Comparison of ENCODE assay signal across 18 cellular contexts in genomic region chr6:37039958-37040357, GRCh38. TPM values are rescaled to one million over a fixed set of nuclear protein-coding genes. Genes with fewer than 3 reads are reported as not detected.
A peak's percentile ranks its signal among the peaks of the same experiment; 100 is the strongest.
DNase-seq lines count a peak whose midpoint lies in the region; ATAC-seq, FAIRE-seq and TF ChIP-seq lines count a peak whose summit lies in the region.
"Had no signal": no experiment of that assay in that cellular context is flagged by ENCODE, and none has a peak within 500 bp of the region (broad histone marks: within the 10 kb centered on the region; RNA-seq: fewer than 3 reads in every experiment).

No MANE protein-coding gene starts in this region.

- peaks cover 65% of the 10 kb centered on the region for H3K4me1 Mint-ChIP-seq in activated CD8-positive, alpha-beta T cell treated with anti-CD3 and anti-CD28 coated beads, Interleukin-2, amount 10 ng/mL, durations not matched to agents 7 days and 5 days (ENCODE audit: low read depth)
- H3K4me1 Mint-ChIP-seq in activated CD8-positive, alpha-beta T cell treated with anti-CD3 and anti-CD28 coated beads for 36 hours (ENCODE audit: low read depth): peaks cover 35% of the 10 kb centered on the region
- peaks cover 19% of the 10 kb centered on the region for H3K4me1 Mint-ChIP-seq in activated B cell treated with CpG ODN at 0.5 μM for 24 hours

- peak overlapping the region; percentile 46 for H3K27ac Mint-ChIP-seq in activated CD8-positive, alpha-beta T cell treated with anti-CD3 and anti-CD28 coated beads, Interleukin-2, amount 10 ng/mL, durations not matched to agents 7 days and 5 days
- no peak overlapping the region for H3K27ac Mint-ChIP-seq in activated CD8-positive, alpha-beta T cell treated with anti-CD3 and anti-CD28 coated beads for 36 hours
- peak overlapping the region; percentile 80 for H3K27ac Mint-ChIP-seq in activated B cell treated with CpG ODN at 0.5 μM for 24 hours

- peaks cover 12% of the 10 kb centered on the region for H3K36me3 Mint-ChIP-seq in activated CD8-positive, alpha-beta T cell treated with anti-CD3 and anti-CD28 coated beads, Interleukin-2, amount 10 ng/mL, durations not matched to agents 7 days and 5 days (ENCODE audit: low read depth)
- peaks cover 3% of the 10 kb centered on the region for H3K36me3 Mint-ChIP-seq in activated CD8-positive, alpha-beta T cell treated with anti-CD3 and anti-CD28 coated beads for 36 hours (ENCODE audit: low read depth)
- H3K36me3 Mint-ChIP-seq in activated B cell treated with CpG ODN at 0.5 μM for 24 hours (ENCODE audit: low read depth): peaks cover 35% of the 10 kb centered on the region

- H3K4me3 Mint-ChIP-seq in activated CD8-positive, alpha-beta T cell treated with anti-CD3 and anti-CD28 coated beads, Interleukin-2, amount 10 ng/mL, durations not matched to agents 7 days and 5 days: no peak overlapping the region
- no peak overlapping the region for H3K4me3 Mint-ChIP-seq in activated CD8-positive, alpha-beta T cell treated with anti-CD3 and anti-CD28 coated beads for 36 hours
- H3K4me3 Mint-ChIP-seq in activated B cell treated with CpG ODN at 0.5 μM for 24 hours: no peak overlapping the region

- POLR2A ChIA-PET in activated CD8-positive, alpha-beta T cell treated with anti-CD3 and anti-CD28 coated beads, Interleukin-2, amount 10 ng/mL, durations not matched to agents 7 days and 5 days (lab: Charles Lee): no interaction called here
- POLR2A ChIA-PET in activated CD8-positive, alpha-beta T cell treated with anti-CD3 and anti-CD28 coated beads for 36 hours (lab: Charles Lee): interaction anchor here (1.0 kb wide), 1 partner anchor 8 kb away, joined by 4 read pairs; no protein-coding TSS in a partner anchor
- POLR2A ChIA-PET in activated B cell treated with CpG ODN at 0.5 μM for 24 hours (lab: Charles Lee): interaction anchor here (0.6 to 24.7 kb wide), 5 partner anchors 8 to 153 kb away, joined by 3 to 519 read pairs (median 9); no protein-coding TSS in a partner anchor

- no peak overlapping the region for H3K4me3 ChIP-seq in neutrophil (ENCODE audit: low read depth in 1 of 2, low read length in 1 of 2)
- H3K4me3 ChIP-seq: BLaER1 treated with 17β-estradiol and CSF1 and Interleukin-3, amounts not matched to agents 10 nM and 100 nM; PC-9; SK-N-MC had no signal

- intact Hi-C loops in activated CD8-positive, alpha-beta T cell treated with anti-CD3 and anti-CD28 coated beads for 36 hours (cut with micrococcal nuclease): no loop called here
- intact Hi-C loops in activated B cell treated with CpG ODN at 0.5 μM for 24 hours (cut with micrococcal nuclease): loop anchor here (1.0 kb wide), 1 partner anchor 8 kb away; no protein-coding TSS in a partner anchor

- no peak for DNase-seq in activated CD8-positive, alpha-beta T cell treated with anti-CD3 and anti-CD28 coated beads, Interleukin-2, amount 10 ng/mL, durations not matched to agents 7 days and 5 days
- no peak for DNase-seq in activated CD8-positive, alpha-beta T cell treated with anti-CD3 and anti-CD28 coated beads for 36 hours
- peak; percentile 61 for DNase-seq in KBM-7
- no peak for DNase-seq in activated B cell treated with CpG ODN at 0.5 μM for 24 hours
- no peak for DNase-seq in NCI-H510A treated with DMSO at 0.1 percent for 48 hours (lab: John Stamatoyannopoulos, UW)
- no peak for DNase-seq in D721Med (ENCODE audit: insufficient read length, low spot score)
- no peak for DNase-seq in activated T-cell treated with anti-CD3 and anti-CD28 coated beads, Interleukin-2, amount 50 U/mL, for 48 hours
- DNase-seq: 8988T, IMR-90, NCI-H1092, NCI-H2107, NCI-H226, NCI-H526 treated with DMSO at 0.1 percent for 48 hours, PC-9 had no signal

- H3K27me3 ChIP-seq in neutrophil: no peaks in the 10 kb centered on the region
- H3K27me3 ChIP-seq: BLaER1 treated with 17β-estradiol and CSF1 and Interleukin-3, amounts not matched to agents 10 nM and 100 nM had no signal

- TF ChIP-seq CTCF in activated CD8-positive, alpha-beta T cell treated with anti-CD3 and anti-CD28 coated beads for 36 hours (IDR thresholded peaks at IDR 0.05): no peak
- TF ChIP-seq CTCF in activated B cell treated with CpG ODN at 0.5 μM for 24 hours (IDR thresholded peaks at IDR 0.05) (no peak), neutrophil (IDR thresholded peaks at IDR 0.05) (no peak), D721Med (IDR thresholded peaks at IDR 0.05; ENCODE audit: insufficient read depth, missing control alignments) (no peak)

- H3K27me3 Mint-ChIP-seq in activated CD8-positive, alpha-beta T cell treated with anti-CD3 and anti-CD28 coated beads, Interleukin-2, amount 10 ng/mL, durations not matched to agents 7 days and 5 days (ENCODE audit: low read depth): no peaks in the 10 kb centered on the region
- H3K27me3 Mint-ChIP-seq in activated CD8-positive, alpha-beta T cell treated with anti-CD3 and anti-CD28 coated beads for 36 hours: no peaks in the 10 kb centered on the region
- no peaks in the 10 kb centered on the region for H3K27me3 Mint-ChIP-seq in activated B cell treated with CpG ODN at 0.5 μM for 24 hours

- in situ Hi-C loops in KBM-7 (cut with MboI; ENCODE audit: low pct_unique_long_range_greater_than_20kb, low sequenced_read_pairs): no loop called here

- H3K27ac ChIP-seq in neutrophil: peak overlapping the region; percentile 67
- H3K27ac ChIP-seq: PC-9, SK-N-MC had no signal

- no peak for FAIRE-seq in D721Med (lab: Jason Lieb, UNC)
- FAIRE-seq: H1 had no signal

- no peaks in the 10 kb centered on the region for H3K36me3 ChIP-seq in neutrophil
- H3K36me3 ChIP-seq: BLaER1 treated with 17β-estradiol and CSF1 and Interleukin-3, amounts not matched to agents 10 nM and 100 nM had no signal

- CTCF ChIA-PET in activated CD8-positive, alpha-beta T cell treated with anti-CD3 and anti-CD28 coated beads, Interleukin-2, amount 10 ng/mL, durations not matched to agents 7 days and 5 days (lab: Charles Lee): interaction anchor here (1.4 to 4.8 kb wide), 3 partner anchors 10 to 22 kb away, joined by 5 to 21 read pairs (median 8); no protein-coding TSS in a partner anchor
- CTCF ChIA-PET in activated CD8-positive, alpha-beta T cell treated with anti-CD3 and anti-CD28 coated beads for 36 hours (lab: Charles Lee): interaction anchor here (0.9 to 1.4 kb wide), 2 partner anchors 11 to 170 kb away, joined by 3 to 6 read pairs; no protein-coding TSS in a partner anchor
- CTCF ChIA-PET in activated B cell treated with CpG ODN at 0.5 μM for 24 hours (lab: Charles Lee): interaction anchor here (0.7 kb wide), 1 partner anchor 13 kb away, joined by 3 read pairs; no protein-coding TSS in a partner anchor

- H3K9me3 ChIP-seq in neutrophil: no peaks in the 10 kb centered on the region
- H3K9me3 ChIP-seq: BLaER1 treated with 17β-estradiol and CSF1 and Interleukin-3, amounts not matched to agents 10 nM and 100 nM had no signal

- H3K9me3 Mint-ChIP-seq in activated CD8-positive, alpha-beta T cell treated with anti-CD3 and anti-CD28 coated beads, Interleukin-2, amount 10 ng/mL, durations not matched to agents 7 days and 5 days (ENCODE audit: insufficient read depth): no peaks in the 10 kb centered on the region
- H3K9me3 Mint-ChIP-seq in activated CD8-positive, alpha-beta T cell treated with anti-CD3 and anti-CD28 coated beads for 36 hours: no peaks in the 10 kb centered on the region
- no peaks in the 10 kb centered on the region for H3K9me3 Mint-ChIP-seq in activated B cell treated with CpG ODN at 0.5 μM for 24 hours

- ATAC-seq in activated CD8-positive, alpha-beta T cell treated with anti-CD3 and anti-CD28 coated beads, Interleukin-2, amount 10 ng/mL, durations not matched to agents 7 days and 5 days: peak; percentile 22
- no peak for ATAC-seq in activated CD8-positive, alpha-beta T cell treated with anti-CD3 and anti-CD28 coated beads for 36 hours
- peak; percentile 63 for ATAC-seq in activated B cell treated with CpG ODN at 0.5 μM for 24 hours (ENCODE audit: low read depth)

- peaks cover 12 to 25% of the 10 kb centered on the region in 2 experiments for H3K4me1 ChIP-seq in neutrophil (ENCODE audit: control insufficient read depth in 1 of 2, insufficient read depth in 1 of 2, low read depth in 1 of 2, low read length in 1 of 2)

RNA-seq across cellular contexts. Expression of gene FGD2, which starts 34.5 kb away (rescaled TPM):
- 10 to 100 TPM; 10.1 to 12.1 TPM for total RNA-seq in activated CD8-positive, alpha-beta T cell treated with anti-CD3 and anti-CD28 coated beads, Interleukin-2, amount 10 ng/mL, durations not matched to agents 7 days and 5 days
- total RNA-seq in activated CD8-positive, alpha-beta T cell treated with anti-CD3 and anti-CD28 coated beads for 36 hours: 1 to 10 TPM; 1.4 to 1.6 TPM
- total RNA-seq in activated B cell treated with CpG ODN at 0.5 μM for 24 hours: 362 and 435 TPM in 2 replicates
- total RNA-seq: IMR-90 had no signal

RNA-seq across cellular contexts. Expression of gene MTCH1, which starts 54.0 kb away (rescaled TPM):
- total RNA-seq in activated CD8-positive, alpha-beta T cell treated with anti-CD3 and anti-CD28 coated beads, Interleukin-2, amount 10 ng/mL, durations not matched to agents 7 days and 5 days: 100 to 1,000 TPM; 117 to 122 TPM
- total RNA-seq in activated CD8-positive, alpha-beta T cell treated with anti-CD3 and anti-CD28 coated beads for 36 hours: 100 to 1,000 TPM in 1 of 2 experiments, 10 to 100 TPM in 1; 96.5 to 100 TPM
- 128 and 133 TPM in 2 replicates for total RNA-seq in activated B cell treated with CpG ODN at 0.5 μM for 24 hours

Comparison
In these comparisons a context has a peak if more than half of its experiments do, and no peak if none do; other contexts are left out.
1. RNA of gene FGD2, which starts 34.5 kb away (total RNA-seq): 362 to 435 TPM in activated B cell treated with CpG ODN at 0.5 μM for 24 hours; 10.1 to 12.1 TPM in activated CD8-positive, alpha-beta T cell treated with anti-CD3 and anti-CD28 coated beads, Interleukin-2, amount 10 ng/mL, durations not matched to agents 7 days and 5 days and 1.4 to 1.6 TPM in activated CD8-positive, alpha-beta T cell treated with anti-CD3 and anti-CD28 coated beads for 36 hours; every median in the first group is over 10 times any median in the second.